ENCODE assay signal across 1 cellular context in genomic region chr10:33334839-33335549, GRCh38.
TF ChIP-seq lines count a peak whose summit lies in the region.

No MANE protein-coding gene starts in this region.

TF ChIP-seq in HepG2, 621 proteins besides CTCF, POLR2A, EP300 and RAD21 (continued from another document and continues in another):
- no peak for TF ChIP-seq FUBP1 (CRISPR knock-in tag; IDR thresholded peaks at IDR 0.05; ENCODE audit: borderline replicate concordance)
- no peak for TF ChIP-seq ZNF670 (CRISPR knock-in tag; IDR thresholded peaks at IDR 0.05; ENCODE audit: borderline replicate concordance)
- TF ChIP-seq GATAD1 (CRISPR knock-in tag; IDR thresholded peaks at IDR 0.05) = no peak
- TF ChIP-seq ZNF180 (CRISPR knock-in tag; IDR thresholded peaks at IDR 0.05; ENCODE audit: borderline replicate concordance, low read depth) = no peak
- TF ChIP-seq ZNF143 (CRISPR knock-in tag; IDR thresholded peaks at IDR 0.05) = peak; percentile 28; the same call in 1 of the 2 replicates
- peak; percentile 18; the same call in 1 of the 2 replicates for TF ChIP-seq MXD3 (CRISPR knock-in tag; IDR thresholded peaks at IDR 0.05)
- TF ChIP-seq, protein P1, sequence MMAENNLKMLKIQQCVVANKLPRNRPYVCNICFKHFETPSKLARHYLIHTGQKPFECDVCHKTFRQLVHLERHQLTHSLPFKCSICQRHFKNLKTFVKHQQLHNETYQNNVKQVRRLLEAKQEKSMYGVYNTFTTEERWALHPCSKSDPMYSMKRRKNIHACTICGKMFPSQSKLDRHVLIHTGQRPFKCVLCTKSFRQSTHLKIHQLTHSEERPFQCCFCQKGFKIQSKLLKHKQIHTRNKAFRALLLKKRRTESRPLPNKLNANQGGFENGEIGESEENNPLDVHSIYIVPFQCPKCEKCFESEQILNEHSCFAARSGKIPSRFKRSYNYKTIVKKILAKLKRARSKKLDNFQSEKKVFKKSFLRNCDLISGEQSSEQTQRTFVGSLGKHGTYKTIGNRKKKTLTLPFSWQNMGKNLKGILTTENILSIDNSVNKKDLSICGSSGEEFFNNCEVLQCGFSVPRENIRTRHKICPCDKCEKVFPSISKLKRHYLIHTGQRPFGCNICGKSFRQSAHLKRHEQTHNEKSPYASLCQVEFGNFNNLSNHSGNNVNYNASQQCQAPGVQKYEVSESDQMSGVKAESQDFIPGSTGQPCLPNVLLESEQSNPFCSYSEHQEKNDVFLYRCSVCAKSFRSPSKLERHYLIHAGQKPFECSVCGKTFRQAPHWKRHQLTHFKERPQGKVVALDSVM (CRISPR knock-in tag; IDR thresholded peaks at IDR 0.05) = peak; percentile 62; the same call in 1 of the 2 replicates
- TF ChIP-seq, protein P2, sequence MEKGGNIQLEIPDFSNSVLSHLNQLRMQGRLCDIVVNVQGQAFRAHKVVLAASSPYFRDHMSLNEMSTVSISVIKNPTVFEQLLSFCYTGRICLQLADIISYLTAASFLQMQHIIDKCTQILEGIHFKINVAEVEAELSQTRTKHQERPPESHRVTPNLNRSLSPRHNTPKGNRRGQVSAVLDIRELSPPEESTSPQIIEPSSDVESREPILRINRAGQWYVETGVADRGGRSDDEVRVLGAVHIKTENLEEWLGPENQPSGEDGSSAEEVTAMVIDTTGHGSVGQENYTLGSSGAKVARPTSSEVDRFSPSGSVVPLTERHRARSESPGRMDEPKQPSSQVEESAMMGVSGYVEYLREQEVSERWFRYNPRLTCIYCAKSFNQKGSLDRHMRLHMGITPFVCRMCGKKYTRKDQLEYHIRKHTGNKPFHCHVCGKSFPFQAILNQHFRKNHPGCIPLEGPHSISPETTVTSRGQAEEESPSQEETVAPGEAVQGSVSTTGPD (CRISPR knock-in tag; IDR thresholded peaks at IDR 0.05) = no peak
- TF ChIP-seq SATB2 (CRISPR knock-in tag; IDR thresholded peaks at IDR 0.05) = no peak
- TF ChIP-seq ZNF562 (CRISPR knock-in tag; IDR thresholded peaks at IDR 0.05; ENCODE audit: borderline replicate concordance) = no peak
- 0 out of 2 replicates have a peak, but pooled peaks have one; percentile 26 for TF ChIP-seq TEF (CRISPR knock-in tag; IDR thresholded peaks at IDR 0.05)
- TF ChIP-seq AKAP8 (CRISPR knock-in tag; IDR thresholded peaks at IDR 0.05) = no peak
- TF ChIP-seq ZBTB10 (CRISPR knock-in tag; IDR thresholded peaks at IDR 0.05; ENCODE audit: borderline replicate concordance) = no peak
- no peak for TF ChIP-seq ZNF468 (CRISPR knock-in tag; IDR thresholded peaks at IDR 0.05)
- no peak for TF ChIP-seq ISX (CRISPR knock-in tag; conservative IDR thresholded peaks at IDR 0.05)
- peak; percentile 30; the same call in 1 of the 2 replicates for TF ChIP-seq WIZ (CRISPR knock-in tag; IDR thresholded peaks at IDR 0.05)
- no peak; the same call in 1 of the 2 replicates for TF ChIP-seq EED (CRISPR knock-in tag; IDR thresholded peaks at IDR 0.05)
- TF ChIP-seq PHF5A (CRISPR knock-in tag; IDR thresholded peaks at IDR 0.05; ENCODE audit: low read depth, unreplicated experiment) = no peak
- TF ChIP-seq DNMT3B (CRISPR knock-in tag; conservative IDR thresholded peaks at IDR 0.05) = no peak
- TF ChIP-seq ZNF124 (CRISPR knock-in tag; IDR thresholded peaks at IDR 0.05) = no peak
- TF ChIP-seq, protein P3, sequence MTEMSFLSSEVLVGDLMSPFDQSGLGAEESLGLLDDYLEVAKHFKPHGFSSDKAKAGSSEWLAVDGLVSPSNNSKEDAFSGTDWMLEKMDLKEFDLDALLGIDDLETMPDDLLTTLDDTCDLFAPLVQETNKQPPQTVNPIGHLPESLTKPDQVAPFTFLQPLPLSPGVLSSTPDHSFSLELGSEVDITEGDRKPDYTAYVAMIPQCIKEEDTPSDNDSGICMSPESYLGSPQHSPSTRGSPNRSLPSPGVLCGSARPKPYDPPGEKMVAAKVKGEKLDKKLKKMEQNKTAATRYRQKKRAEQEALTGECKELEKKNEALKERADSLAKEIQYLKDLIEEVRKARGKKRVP (CRISPR knock-in tag; IDR thresholded peaks at IDR 0.05) = no peak
- no peak for TF ChIP-seq ZNF44 (CRISPR knock-in tag; IDR thresholded peaks at IDR 0.05)
- no peak for TF ChIP-seq ADNP (CRISPR knock-in tag; IDR thresholded peaks at IDR 0.05)
- TF ChIP-seq ZKSCAN5 (CRISPR knock-in tag; IDR thresholded peaks at IDR 0.05) = no peak
- no peak for TF ChIP-seq CHD4 (IDR thresholded peaks at IDR 0.05; ENCODE audit: borderline replicate concordance, low read length)
- peak; percentile 40 for TF ChIP-seq HNRNPK (IDR thresholded peaks at IDR 0.05; ENCODE audit: low read depth, low read length, poor library complexity, severe bottlenecking)
- TF ChIP-seq ZBTB44 (CRISPR knock-in tag; IDR thresholded peaks at IDR 0.05) = no peak
- TF ChIP-seq, protein P4, sequence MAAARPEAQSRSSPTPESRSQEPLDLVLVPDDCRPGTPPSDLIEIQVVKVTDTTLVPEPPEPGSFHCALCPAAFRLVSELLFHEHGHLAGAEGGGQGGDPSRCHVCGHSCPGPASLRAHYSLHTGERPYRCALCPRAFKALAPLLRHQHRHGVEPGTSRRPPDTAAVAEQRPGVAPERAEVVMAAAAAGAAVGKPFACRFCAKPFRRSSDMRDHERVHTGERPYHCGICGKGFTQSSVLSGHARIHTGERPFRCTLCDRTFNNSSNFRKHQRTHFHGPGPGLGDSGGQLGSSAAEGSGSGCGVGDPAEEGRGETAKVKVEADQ (CRISPR knock-in tag; IDR thresholded peaks at IDR 0.05; ENCODE audit: borderline replicate concordance) = no peak
- peak; percentile 24; the same call in 1 of the 2 replicates for TF ChIP-seq ZC3H13 (CRISPR knock-in tag; IDR thresholded peaks at IDR 0.05)
- TF ChIP-seq TAF1 (CRISPR knock-in tag; IDR thresholded peaks at IDR 0.05) = no peak; the same call in 1 of the 2 replicates
- TF ChIP-seq IRF9 (CRISPR knock-in tag; IDR thresholded peaks at IDR 0.05; ENCODE audit: borderline replicate concordance) = no peak
- no peak for TF ChIP-seq ATF1 (CRISPR knock-in tag; IDR thresholded peaks at IDR 0.05)
- TF ChIP-seq CBX2 (IDR thresholded peaks at IDR 0.05; ENCODE audit: low read depth, low read length) = no peak
- TF ChIP-seq CBX2 (CRISPR knock-in tag; IDR thresholded peaks at IDR 0.05; ENCODE audit: low read depth) = no peak; the same call in none of the 2 replicates
- TF ChIP-seq FOXA1 (IDR thresholded peaks at IDR 0.05) = no peak
- TF ChIP-seq FOXA1 (CRISPR knock-in tag; IDR thresholded peaks at IDR 0.05) = no peak
- TF ChIP-seq POLR2AphosphoS5 (IDR thresholded peaks at IDR 0.05; ENCODE audit: low read depth, low read length) = no peak
- TF ChIP-seq RXRB (CRISPR knock-in tag; IDR thresholded peaks at IDR 0.05; ENCODE audit: borderline replicate concordance) = peak; percentile 21; the same call in 1 of the 2 replicates
- TF ChIP-seq SRSF1 (optimal IDR thresholded peaks at IDR 0.05; ENCODE audit: low read depth, low read length) = no peak
- TF ChIP-seq ZNF607 (CRISPR knock-in tag; IDR thresholded peaks at IDR 0.05; ENCODE audit: borderline replicate concordance) = 0 out of 2 replicates have a peak, but pooled peaks have one; percentile 31
- TF ChIP-seq, protein P5, sequence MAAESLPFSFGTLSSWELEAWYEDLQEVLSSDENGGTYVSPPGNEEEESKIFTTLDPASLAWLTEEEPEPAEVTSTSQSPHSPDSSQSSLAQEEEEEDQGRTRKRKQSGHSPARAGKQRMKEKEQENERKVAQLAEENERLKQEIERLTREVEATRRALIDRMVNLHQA (CRISPR knock-in tag; IDR thresholded peaks at IDR 0.05) = no peak
- TF ChIP-seq CBFB (CRISPR knock-in tag; IDR thresholded peaks at IDR 0.05) = no peak
- no peak for TF ChIP-seq TBL1XR1 (IDR thresholded peaks at IDR 0.05; ENCODE audit: borderline replicate concordance, low read length, partially characterized antibody)
- peak; percentile 76 for TF ChIP-seq GFI1 (CRISPR knock-in tag; IDR thresholded peaks at IDR 0.05; ENCODE audit: borderline replicate concordance)
- TF ChIP-seq HOXD1 (CRISPR knock-in tag; IDR thresholded peaks at IDR 0.05) = no peak
- TF ChIP-seq HHEX (CRISPR knock-in tag; IDR thresholded peaks at IDR 0.05) = no peak
- TF ChIP-seq, protein P6, sequence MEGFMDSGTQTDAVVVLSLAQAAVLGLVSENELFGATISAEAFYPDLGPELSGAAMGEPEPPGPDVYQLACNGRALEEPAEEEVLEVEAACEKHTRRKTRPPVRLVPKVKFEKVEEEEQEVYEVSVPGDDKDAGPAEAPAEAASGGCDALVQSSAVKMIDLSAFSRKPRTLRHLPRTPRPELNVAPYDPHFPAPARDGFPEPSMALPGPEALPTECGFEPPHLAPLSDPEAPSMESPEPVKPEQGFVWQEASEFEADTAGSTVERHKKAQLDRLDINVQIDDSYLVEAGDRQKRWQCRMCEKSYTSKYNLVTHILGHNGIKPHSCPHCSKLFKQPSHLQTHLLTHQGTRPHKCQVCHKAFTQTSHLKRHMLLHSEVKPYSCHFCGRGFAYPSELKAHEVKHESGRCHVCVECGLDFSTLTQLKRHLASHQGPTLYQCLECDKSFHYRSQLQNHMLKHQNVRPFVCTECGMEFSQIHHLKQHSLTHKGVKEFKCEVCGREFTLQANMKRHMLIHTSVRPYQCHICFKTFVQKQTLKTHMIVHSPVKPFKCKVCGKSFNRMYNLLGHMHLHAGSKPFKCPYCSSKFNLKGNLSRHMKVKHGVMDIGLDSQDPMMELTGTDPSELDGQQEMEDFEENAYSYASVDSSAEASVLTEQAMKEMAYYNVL (CRISPR knock-in tag; IDR thresholded peaks at IDR 0.05; ENCODE audit: borderline replicate concordance) = no peak
- no peak for TF ChIP-seq ZBTB42 (CRISPR knock-in tag; IDR thresholded peaks at IDR 0.05)
- no peak for TF ChIP-seq ZNF207 (IDR thresholded peaks at IDR 0.05; ENCODE audit: borderline replicate concordance)
- TF ChIP-seq ZNF235 (CRISPR knock-in tag; IDR thresholded peaks at IDR 0.05; ENCODE audit: borderline replicate concordance) = no peak
- TF ChIP-seq ZNF550 (CRISPR knock-in tag; IDR thresholded peaks at IDR 0.05; ENCODE audit: borderline replicate concordance) = no peak
- no peak for TF ChIP-seq ZNF878 (CRISPR knock-in tag; IDR thresholded peaks at IDR 0.05)
- TF ChIP-seq ZBTB38 (CRISPR knock-in tag; IDR thresholded peaks at IDR 0.05) = 0 out of 2 replicates have a peak, but pooled peaks have one; percentile 47
- no peak for TF ChIP-seq ZNF234 (CRISPR knock-in tag; conservative IDR thresholded peaks at IDR 0.05)
- TF ChIP-seq ZNF335 (CRISPR knock-in tag; IDR thresholded peaks at IDR 0.05) = no peak
